In the genomic region with DNA sequence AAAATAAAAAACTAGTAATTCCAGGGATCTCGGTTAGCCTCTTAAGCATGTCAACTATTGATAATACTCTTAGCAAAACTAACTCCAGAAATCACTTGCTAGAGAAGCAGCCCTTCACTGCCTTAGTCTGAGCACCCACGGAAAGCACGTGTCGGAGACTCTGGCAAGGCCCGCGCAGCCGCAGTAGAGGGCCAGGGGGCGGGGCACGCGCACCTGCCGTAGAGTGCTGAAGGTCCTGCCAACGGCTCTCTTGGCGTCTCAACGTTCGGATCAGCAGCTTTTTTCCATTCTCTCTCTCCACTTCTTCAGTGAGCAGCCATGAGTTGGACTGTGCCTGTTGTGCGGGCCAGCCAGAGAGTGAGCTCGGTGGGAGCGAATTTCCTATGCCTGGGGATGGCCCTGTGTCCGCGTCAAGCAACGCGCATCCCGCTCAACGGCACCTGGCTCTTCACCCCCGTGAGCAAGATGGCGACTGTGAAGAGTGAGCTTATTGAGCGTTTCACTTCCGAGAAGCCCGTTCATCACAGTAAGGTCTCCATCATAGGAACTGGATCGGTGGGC, we compare ENCODE assay signal across 29 cellular contexts. TPM values are rescaled to one million over a fixed set of nuclear protein-coding genes. Genes with fewer than 3 reads are reported as not detected.
"Had no signal": no experiment of that assay in that cellular context is flagged by ENCODE, and none has a peak within 500 bp of the region (broad histone marks: within the 10 kb centered on the region; RNA-seq: fewer than 3 reads in every experiment).

A gene (plus strand): TSS at position 221 of the 561 bp plus-strand sequence. CDS start 98 bp downstream, at position 319.

- H3K27me3 Mint-ChIP-seq: dendritic cell treated with granulocyte-macrophage colony-stimulating factor and Interleukin-4, amounts not matched to agents 40 ng/mL and 50 ng/mL, for 4 days had no signal

- H3K4me3 ChIP-seq: hepatocyte, left ventricle myocardium inferior, lung, spleen, stomach had no signal

- ATAC-seq: effector memory CD8-positive, alpha-beta T cell; left cardiac atrium; sciatic nerve had no signal

- H2AFZ ChIP-seq: hepatocyte had no signal

- H3K27ac ChIP-seq: hepatocyte, left ventricle myocardium inferior, spleen, stomach had no signal

- H3K4me3 Mint-ChIP-seq: dendritic cell treated with granulocyte-macrophage colony-stimulating factor and Interleukin-4, amounts not matched to agents 40 ng/mL and 50 ng/mL, for 4 days; effector memory CD8-positive, alpha-beta T cell; nephron had no signal

- H3K4me2 ChIP-seq: hepatocyte had no signal

- H3K27ac Mint-ChIP-seq: dendritic cell treated with granulocyte-macrophage colony-stimulating factor and Interleukin-4, amounts not matched to agents 40 ng/mL and 50 ng/mL, for 4 days; effector memory CD8-positive, alpha-beta T cell; nephron had no signal

- H3K9me3 ChIP-seq: left ventricle myocardium inferior, spleen, stomach had no signal

- H3K27me3 ChIP-seq: hepatocyte, spleen, stomach had no signal

- H3K79me2 ChIP-seq: hepatocyte had no signal

- H3K4me1 Mint-ChIP-seq: nephron had no signal

- DNase-seq: effector memory CD8-positive, alpha-beta T cell; erythroblast; foreskin melanocyte; kidney; left cardiac atrium; left ventricle myocardium inferior; mesenchymal stem cell; midbrain; posterior cingulate gyrus; spleen; stimulated activated CD4-positive, alpha-beta T cell treated with anti-CD3 and anti-CD28 coated beads, Interleukin-15, amount 100 ng/mL, for 24 hours; stimulated activated CD4-positive, alpha-beta T cell treated with anti-CD3 and anti-CD28 coated beads, Interleukin-1b, Interleukin-23, amount 100 ng/mL, for 48 hours; stimulated activated CD4-positive, alpha-beta T cell treated with anti-CD3 and anti-CD28 coated beads, Interleukin-4, amount 100 ng/mL, for 24 hours; stimulated activated naive CD4-positive, alpha-beta T cell; stomach; substantia nigra; trophoblast cell had no signal

- FAIRE-seq: colon, kidney had no signal

- H3K9me3 Mint-ChIP-seq: dendritic cell treated with granulocyte-macrophage colony-stimulating factor and Interleukin-4, amounts not matched to agents 40 ng/mL and 50 ng/mL, for 4 days; effector memory CD8-positive, alpha-beta T cell; nephron had no signal

- H3K4me1 ChIP-seq: left ventricle myocardium inferior, stomach had no signal

RNA-seq across cellular contexts. Expression of the gene that starts here (rescaled TPM):
- total RNA-seq: endothelial cell of umbilical vein, hepatocyte, kidney, left cardiac atrium, left ventricle myocardium inferior, lung, omental fat pad, pulmonary artery endothelial cell, sciatic nerve, skeletal muscle tissue, spleen, stomach, urinary bladder had no signal
- polyA plus RNA-seq: endothelial cell of umbilical vein, stomach, thymus, urinary bladder had no signal
